In genomic region chr7:44470628-44471245, GRCh38 we compare ENCODE assay signal across 12 cellular contexts.
"Had no signal": no experiment of that assay in that cellular context is flagged by ENCODE, and none has a peak within 500 bp of the region (broad histone marks: within the 10 kb centered on the region; RNA-seq: fewer than 3 reads in every experiment).

No MANE protein-coding gene starts in this region.

- H3K9me3 ChIP-seq: ovary, tibial artery had no signal

- H3K27me3 ChIP-seq: ovary, tibial artery had no signal

- H3K4me3 ChIP-seq: ovary, tibial artery had no signal

- DNase-seq: activated CD4-positive, alpha-beta memory T cell treated with anti-CD3 and anti-CD28 coated beads for 36 hours; activated CD4-positive, alpha-beta T cell treated with anti-CD3 and anti-CD28 coated beads for 1 hour; activated gamma-delta T cell; activated T-cell treated with anti-CD3 and anti-CD28 coated beads, Interleukin-2, amount 50 U/mL, for 4 hours; dermis blood vessel endothelial cell; immature natural killer cell; mammary epithelial cell; ovary; stimulated activated CD4-positive, alpha-beta T cell treated with anti-CD3 and anti-CD28 coated beads, Interleukin-15, amount 100 ng/mL, for 24 hours; SW 1271; T-helper 9 cell; tibial artery had no signal

- ATAC-seq: activated T-cell treated with anti-CD3 and anti-CD28 coated beads, Interleukin-2, amount 50 U/mL, for 4 hours had no signal

- H3K27ac Mint-ChIP-seq: activated CD4-positive, alpha-beta memory T cell treated with anti-CD3 and anti-CD28 coated beads for 36 hours; immature natural killer cell had no signal

- H3K27me3 Mint-ChIP-seq: activated CD4-positive, alpha-beta memory T cell treated with anti-CD3 and anti-CD28 coated beads for 36 hours had no signal

- H3K36me3 ChIP-seq: ovary had no signal

- H3K4me3 Mint-ChIP-seq: activated CD4-positive, alpha-beta memory T cell treated with anti-CD3 and anti-CD28 coated beads for 36 hours; activated T-cell treated with anti-CD3 and anti-CD28 coated beads, Interleukin-2, amount 50 U/mL, for 4 hours; immature natural killer cell had no signal

- H3K9me3 Mint-ChIP-seq: activated CD4-positive, alpha-beta memory T cell treated with anti-CD3 and anti-CD28 coated beads for 36 hours; activated T-cell treated with anti-CD3 and anti-CD28 coated beads, Interleukin-2, amount 50 U/mL, for 4 hours; immature natural killer cell had no signal

- H3K27ac ChIP-seq: ovary, tibial artery had no signal
